Comparison of ENCODE assay signal across 1 cellular context in the genomic region with DNA sequence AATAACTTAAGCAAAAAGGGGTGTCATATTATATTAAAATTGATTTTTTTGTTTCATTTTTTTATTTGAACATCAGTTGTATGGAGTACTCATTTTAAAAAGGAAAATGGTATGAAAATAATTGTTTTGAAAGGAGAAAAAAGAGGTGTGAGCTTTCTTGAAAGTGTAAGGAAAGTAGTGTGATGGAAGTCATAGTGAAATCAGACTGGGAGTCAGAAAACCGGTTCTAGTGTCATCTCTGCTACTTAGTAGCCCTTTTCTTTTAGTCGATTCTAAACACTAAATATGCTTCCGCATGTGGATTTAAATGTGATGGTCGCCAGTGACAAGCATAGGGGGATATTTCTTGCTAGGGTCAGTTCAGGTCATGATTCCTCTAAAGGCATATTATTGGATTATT.
A peak's percentile ranks its signal among the peaks of the same experiment; 100 is the strongest.
TF ChIP-seq lines count a peak whose summit lies in the region.

No MANE protein-coding gene starts in this region.

TF ChIP-seq in HepG2, 621 proteins besides CTCF, POLR2A, EP300 and RAD21:
- TF ChIP-seq DR1 (CRISPR knock-in tag; IDR thresholded peaks at IDR 0.05) (no peak), CBX2 (IDR thresholded peaks at IDR 0.05; ENCODE audit: low read depth, low read length) (peak; percentile 65; the same call in 1 of the 2 replicates), CBX2 (CRISPR knock-in tag; IDR thresholded peaks at IDR 0.05; ENCODE audit: low read depth) (no peak)
